In the genomic region with DNA sequence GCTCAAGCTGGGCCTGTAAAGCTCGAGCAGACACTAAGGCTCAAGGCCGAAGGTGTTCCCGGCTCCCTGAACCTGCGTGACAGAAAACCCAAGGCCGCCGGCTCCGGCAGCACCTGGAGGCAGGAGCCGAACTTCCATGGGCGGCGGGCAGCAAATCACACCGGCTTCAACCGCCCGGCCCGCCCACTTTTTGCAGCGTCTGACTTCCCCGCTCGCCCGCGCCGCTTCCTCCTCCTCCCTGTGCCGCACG, we compare ENCODE assay signal across 8 cellular contexts. TPM values are rescaled to one million over a fixed set of nuclear protein-coding genes. Genes with fewer than 3 reads are reported as not detected.
DNase-seq lines count a peak whose midpoint lies in the region.

No MANE protein-coding gene starts in this region.

- H3K27ac ChIP-seq in temporal lobe (ENCODE audit: low read depth, low read length): peak overlapping the region; percentile 87

- DNase-seq in DMS153 (lab: John Stamatoyannopoulos, UW) (peak; percentile 54), H4 (ENCODE audit: low spot score) (peak; percentile 82), M059J (ENCODE audit: low read depth) (peak; percentile 81), SHP77 (lab: John Stamatoyannopoulos, UW) (peak; percentile 17 to 72), globus pallidus (ENCODE audit: low spot score) (peak; percentile 48), occipital lobe (lab: John Stamatoyannopoulos, UW) (peak; percentile 61)
- DNase-seq in activated naive CD4-positive, alpha-beta T cell treated with Interleukin-2 at 50 U/mL for 16 hours: peak; percentile 86

RNA-seq across cellular contexts. Expression of gene NSD2, which starts 0.9 kb away (rescaled TPM):
- 48.0 and 53.5 TPM in 2 replicates for total RNA-seq in H4 (2014; rRNA removed; shearing (Covaris generic))
- 44.9 and 71.9 TPM in 2 replicates for total RNA-seq in M059J (2014; rRNA removed; shearing (Covaris generic))
- total RNA-seq in occipital lobe (105 TPM), temporal lobe (90.0 TPM)

RNA-seq across cellular contexts. Expression of gene LETM1, which starts 14.3 kb away (rescaled TPM):
- 37.7 and 42.6 TPM in 2 replicates for total RNA-seq in H4 (2014; rRNA removed; shearing (Covaris generic))
- 23.1 and 33.0 TPM in 2 replicates for total RNA-seq in M059J (2014; rRNA removed; shearing (Covaris generic))
- total RNA-seq in occipital lobe (92.3 TPM), temporal lobe (57.3 TPM)

Comparison
In these comparisons a context has a peak if more than half of its experiments do, and no peak if none do; other contexts are left out.
1. Peak in every context shown above with its lines: DNase-seq and H3K27ac ChIP-seq.